Comparison of ENCODE assay signal across 18 cellular contexts in genomic region chr12:92945659-92946220, GRCh38. TPM values are rescaled to one million over a fixed set of nuclear protein-coding genes. Genes with fewer than 3 reads are reported as not detected.
DNase-seq lines count a peak whose midpoint lies in the region; ATAC-seq and TF ChIP-seq lines count a peak whose summit lies in the region.
"Had no signal": no experiment of that assay in that cellular context is flagged by ENCODE, and none has a peak within 500 bp of the region (broad histone marks: within the 10 kb centered on the region; RNA-seq: fewer than 3 reads in every experiment).

No MANE protein-coding gene starts in this region.

- no peaks in the 10 kb centered on the region for H3K36me3 ChIP-seq in mucosa of descending colon (ENCODE audit: low read depth)
- H3K36me3 ChIP-seq: BE2C, Peyer's patch had no signal

- H3K4me3 ChIP-seq in fibroblast of villous mesenchyme (ENCODE audit: low read depth, low read length) (no peak overlapping the region), mucosa of descending colon (no peak overlapping the region)
- H3K4me3 ChIP-seq: Peyer's patch had no signal

- no peak for ATAC-seq in activated T-cell treated with anti-CD3 and anti-CD28 coated beads, Interleukin-2, amount 50 U/mL, for 72 hours (replicated peaks in 1 of 2)
- ATAC-seq in mucosa of descending colon (peak; percentile 92), HG02610 (IDR thresholded peaks at IDR 0.05; ENCODE audit: unreplicated experiment) (no peak)

- intact Hi-C loops in mucosa of descending colon (cut with DNase I, micrococcal nuclease), result no loop called here

- H3K4me3 Mint-ChIP-seq in activated T-cell treated with anti-CD3 and anti-CD28 coated beads, Interleukin-2, amount 50 U/mL, for 72 hours, result no peak overlapping the region
- no peak overlapping the region for H3K4me3 Mint-ChIP-seq in activated T-cell treated with anti-CD3 and anti-CD28 coated beads, Interleukin-2, amount 50 U/mL, for 24 hours
- H3K4me3 Mint-ChIP-seq: CD4-positive, alpha-beta T cell had no signal

- H3K9me3 Mint-ChIP-seq in activated T-cell treated with anti-CD3 and anti-CD28 coated beads, Interleukin-2, amount 50 U/mL, for 72 hours, result peaks cover 0 to 3% of the 10 kb centered on the region in 2 donors
- H3K9me3 Mint-ChIP-seq in activated T-cell treated with anti-CD3 and anti-CD28 coated beads, Interleukin-2, amount 50 U/mL, for 24 hours, result no peaks in the 10 kb centered on the region
- H3K9me3 Mint-ChIP-seq: CD4-positive, alpha-beta T cell had no signal

- DNase-seq in activated T-cell treated with anti-CD3 and anti-CD28 coated beads, Interleukin-2, amount 50 U/mL, for 72 hours, result no peak
- DNase-seq in activated T-cell treated with anti-CD3 and anti-CD28 coated beads, Interleukin-2, amount 50 U/mL, for 24 hours, result no peak
- DNase-seq in fibroblast of villous mesenchyme (ENCODE audit: low read depth) (peak; percentile 27), mucosa of descending colon (no peak), CD1c-positive myeloid dendritic cell (ENCODE audit: extremely low spot score) (no peak), activated gamma-delta T cell treated with Interleukin-2 at 50 U/mL for 16 hours (no peak), activated gamma-delta T cell (lab: John Stamatoyannopoulos, UW) (no peak)
- DNase-seq: 8988T; BE2C; CD4-positive, alpha-beta T cell; DMS153; NCI-H1048; NCI-H1436 treated with DMSO at 0.1 percent for 48 hours; NCI-H2029; NCI-H2171; NCI-H446; Peyer's patch had no signal

- no peaks in the 10 kb centered on the region for H3K4me1 Mint-ChIP-seq in activated T-cell treated with anti-CD3 and anti-CD28 coated beads, Interleukin-2, amount 50 U/mL, for 72 hours (ENCODE audit: low read depth)
- no peaks in the 10 kb centered on the region for H3K4me1 Mint-ChIP-seq in activated T-cell treated with anti-CD3 and anti-CD28 coated beads, Interleukin-2, amount 50 U/mL, for 24 hours (ENCODE audit: low read depth)

- H3K36me3 Mint-ChIP-seq in activated T-cell treated with anti-CD3 and anti-CD28 coated beads, Interleukin-2, amount 50 U/mL, for 72 hours (ENCODE audit: insufficient read depth in 2 of 2), result no peaks in the 10 kb centered on the region
- no peaks in the 10 kb centered on the region for H3K36me3 Mint-ChIP-seq in activated T-cell treated with anti-CD3 and anti-CD28 coated beads, Interleukin-2, amount 50 U/mL, for 24 hours (ENCODE audit: low read depth)

- H3K27me3 Mint-ChIP-seq in activated T-cell treated with anti-CD3 and anti-CD28 coated beads, Interleukin-2, amount 50 U/mL, for 72 hours (ENCODE audit: low read depth), result no peaks in the 10 kb centered on the region
- H3K27me3 Mint-ChIP-seq in activated T-cell treated with anti-CD3 and anti-CD28 coated beads, Interleukin-2, amount 50 U/mL, for 24 hours, result no peaks in the 10 kb centered on the region
- H3K27me3 Mint-ChIP-seq: CD4-positive, alpha-beta T cell had no signal

- H3K27ac Mint-ChIP-seq in activated T-cell treated with anti-CD3 and anti-CD28 coated beads, Interleukin-2, amount 50 U/mL, for 72 hours, result peak overlapping the region; percentile 85
- H3K27ac Mint-ChIP-seq in activated T-cell treated with anti-CD3 and anti-CD28 coated beads, Interleukin-2, amount 50 U/mL, for 24 hours, result no peak overlapping the region
- H3K27ac Mint-ChIP-seq: CD4-positive, alpha-beta T cell had no signal

- TF ChIP-seq CTCF in fibroblast of villous mesenchyme (IDR thresholded peaks at IDR 0.05; ENCODE audit: insufficient read depth, low read depth, low read length) (no peak), mucosa of descending colon (IDR thresholded peaks at IDR 0.05) (no peak)

- H3K4me1 ChIP-seq in mucosa of descending colon (ENCODE audit: low read depth), result peaks cover 2% of the 10 kb centered on the region
- H3K4me1 ChIP-seq: BE2C had no signal

- H3K9me3 ChIP-seq in mucosa of descending colon, result no peaks in the 10 kb centered on the region
- H3K9me3 ChIP-seq: BE2C, Peyer's patch had no signal

RNA-seq across cellular contexts. Expression of gene EEA1, which starts 16.6 kb away (rescaled TPM):
- total RNA-seq in activated T-cell treated with anti-CD3 and anti-CD28 coated beads, Interleukin-2, amount 50 U/mL, for 72 hours, result 10 to 100 TPM; 17.6 to 20.1 TPM
- 18.7 and 25.0 TPM in 2 replicates for total RNA-seq in fibroblast of villous mesenchyme
- 10 to 100 TPM; 34.2 to 35.8 (median 34.6) TPM for total RNA-seq in mucosa of descending colon
